ENCODE assay signal across 8 cellular contexts in the genomic region with DNA sequence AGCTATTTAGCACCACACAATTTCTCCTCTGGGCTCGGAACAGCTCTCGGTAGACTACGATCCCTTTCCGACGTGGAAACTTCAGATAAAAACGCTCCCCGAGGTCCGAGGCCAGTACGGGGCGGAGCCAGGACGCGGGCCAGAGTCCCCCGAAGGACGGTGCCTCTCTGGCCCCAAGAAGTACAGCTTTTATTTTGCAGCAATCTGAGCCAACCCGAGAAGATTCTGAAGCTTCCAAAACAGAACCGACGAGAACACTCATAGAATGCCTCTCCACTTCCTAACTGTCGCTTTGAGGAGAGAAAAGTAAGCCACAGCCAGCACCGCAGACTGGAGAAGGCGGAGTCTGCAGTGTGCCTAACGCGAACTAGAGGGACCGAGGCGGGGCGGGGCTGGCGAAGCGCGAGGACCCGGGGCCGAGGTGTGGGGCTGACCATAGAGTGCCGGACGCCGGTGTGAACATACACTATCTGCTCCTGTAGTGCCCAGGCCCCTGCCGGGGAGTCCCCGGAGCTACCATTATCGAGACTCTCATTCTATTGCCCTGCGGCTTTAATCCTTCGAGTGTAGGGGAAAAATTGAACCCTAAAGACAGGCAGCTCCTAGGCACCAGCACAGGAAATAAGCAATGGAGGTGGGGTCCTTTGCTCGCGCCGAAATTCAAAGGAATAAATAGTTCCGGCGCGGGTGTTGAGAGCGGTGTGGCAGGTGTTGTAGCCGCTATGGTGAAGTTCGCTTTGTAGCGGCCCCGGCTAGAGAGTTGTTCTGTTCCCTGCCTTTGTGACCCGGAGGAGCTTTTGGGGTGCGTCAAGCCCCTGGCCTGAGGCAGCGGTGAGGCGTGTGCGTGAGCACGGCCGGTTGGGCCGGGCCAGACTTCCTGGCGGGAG. TPM values are rescaled to one million over a fixed set of nuclear protein-coding genes. Genes with fewer than 3 reads are reported as not detected.
DNase-seq lines count a peak whose midpoint lies in the region; TF ChIP-seq lines count a peak whose summit lies in the region.

Gene SMC2 (plus strand): TSS at position 663 of the 887 bp plus-strand sequence. CDS start 1,076 bp downstream, outside the sequence.

- H3K9me3 Mint-ChIP-seq in activated naive CD4-positive, alpha-beta T cell treated with anti-CD3 and anti-CD28 coated beads, Interleukin-2, amount 10 ng/mL, durations not matched to agents 7 days and 5 days: no peaks in the 10 kb centered on the region

- DNase-seq in GM03348 (ENCODE audit: low spot score) (peak; percentile 98), HFF-Myc (ENCODE audit: extremely low read depth, low read depth) (peak; percentile 64), NAMALWA (ENCODE audit: low spot score) (peak; percentile 94), SK-N-DZ (ENCODE audit: low spot score) (peak; percentile 92), germinal center (ENCODE audit: low spot score) (peak; percentile 91), non-pigmented ciliary epithelial cell (ENCODE audit: low read depth) (peak; percentile 42), suprapubic skin (ENCODE audit: low spot score in 2 of 2) (peak; percentile 94 to 95)
- DNase-seq in activated naive CD4-positive, alpha-beta T cell treated with anti-CD3 and anti-CD28 coated beads, Interleukin-2, amount 10 ng/mL, durations not matched to agents 7 days and 5 days: peak; percentile 95

- peak within 1 kb of the TSS; percentile 96 for H3K27ac ChIP-seq in suprapubic skin

- under 1% methylated on average over 36 of the region's 58 CpGs for WGBS in suprapubic skin

- H3K9me3 ChIP-seq in suprapubic skin: no peaks in the 10 kb centered on the region

- H3K4me3 Mint-ChIP-seq in activated naive CD4-positive, alpha-beta T cell treated with anti-CD3 and anti-CD28 coated beads, Interleukin-2, amount 10 ng/mL, durations not matched to agents 7 days and 5 days: peak within 1 kb of the TSS; percentile 91

- H3K4me1 ChIP-seq in suprapubic skin: peaks cover 24% of the 10 kb centered on the region

- H3K4me3 ChIP-seq in HFF-Myc (replicated peaks; ENCODE audit: low read depth, low read length) (peak within 1 kb of the TSS; percentile 61), suprapubic skin (peak within 1 kb of the TSS; percentile 88)

- peaks cover 62% of the 10 kb centered on the region for H3K4me1 Mint-ChIP-seq in activated naive CD4-positive, alpha-beta T cell treated with anti-CD3 and anti-CD28 coated beads, Interleukin-2, amount 10 ng/mL, durations not matched to agents 7 days and 5 days

- CTCF ChIA-PET in activated naive CD4-positive, alpha-beta T cell treated with anti-CD3 and anti-CD28 coated beads, Interleukin-2, amount 10 ng/mL, durations not matched to agents 7 days and 5 days (lab: Charles Lee): no interaction called here

- TF ChIP-seq EP300 in suprapubic skin (IDR thresholded peaks at IDR 0.05): no peak

- H3K27me3 Mint-ChIP-seq in activated naive CD4-positive, alpha-beta T cell treated with anti-CD3 and anti-CD28 coated beads, Interleukin-2, amount 10 ng/mL, durations not matched to agents 7 days and 5 days: no peaks in the 10 kb centered on the region

- H3K36me3 ChIP-seq in suprapubic skin: no peaks in the 10 kb centered on the region

- TF ChIP-seq POLR2A in suprapubic skin (IDR thresholded peaks at IDR 0.05): peak in 1 of 2 donors; percentile 34

- H3K27me3 ChIP-seq in suprapubic skin: no peaks in the 10 kb centered on the region

- TF ChIP-seq CTCF in HFF-Myc (IDR thresholded peaks at IDR 0.05; ENCODE audit: low read depth, low read length, missing control alignments): no peak
- no peak for TF ChIP-seq CTCF in suprapubic skin (IDR thresholded peaks at IDR 0.05)

- H3K36me3 Mint-ChIP-seq in activated naive CD4-positive, alpha-beta T cell treated with anti-CD3 and anti-CD28 coated beads, Interleukin-2, amount 10 ng/mL, durations not matched to agents 7 days and 5 days: peaks cover 21% of the 10 kb centered on the region

- peak within 1 kb of the TSS; percentile 99 for H3K27ac Mint-ChIP-seq in activated naive CD4-positive, alpha-beta T cell treated with anti-CD3 and anti-CD28 coated beads, Interleukin-2, amount 10 ng/mL, durations not matched to agents 7 days and 5 days

RNA-seq across cellular contexts. Expression of gene SMC2, which starts in this region (rescaled TPM):
- polyA plus RNA-seq in SK-N-DZ (2014; cell fraction: cytosol; rRNA removed): 19.5 and 22.6 TPM in 2 replicates
- 14.4 and 19.9 TPM in 2 replicates for polyA plus RNA-seq in SK-N-DZ (2014; cell fraction: nucleus; rRNA removed)
- 1 to 10 TPM; 7.7 to 9.7 (median 8.4) TPM for total RNA-seq in suprapubic skin

Comparison
In these comparisons a context has a peak if more than half of its experiments do, and no peak if none do; other contexts are left out.
1. Peak in every context shown above with its lines: DNase-seq, H3K4me3 ChIP-seq and H3K27ac ChIP-seq.
2. DNase-seq: peak in every context shown above with its lines; median percentile 98 in GM03348; 95 in activated naive CD4-positive, alpha-beta T cell treated with anti-CD3 and anti-CD28 coated beads, Interleukin-2, amount 10 ng/mL, durations not matched to agents 7 days and 5 days; 94 in suprapubic skin; 94 in NAMALWA; 92 in SK-N-DZ; 91 in germinal center; 64 in HFF-Myc; 42 in non-pigmented ciliary epithelial cell.